In the genomic region with DNA sequence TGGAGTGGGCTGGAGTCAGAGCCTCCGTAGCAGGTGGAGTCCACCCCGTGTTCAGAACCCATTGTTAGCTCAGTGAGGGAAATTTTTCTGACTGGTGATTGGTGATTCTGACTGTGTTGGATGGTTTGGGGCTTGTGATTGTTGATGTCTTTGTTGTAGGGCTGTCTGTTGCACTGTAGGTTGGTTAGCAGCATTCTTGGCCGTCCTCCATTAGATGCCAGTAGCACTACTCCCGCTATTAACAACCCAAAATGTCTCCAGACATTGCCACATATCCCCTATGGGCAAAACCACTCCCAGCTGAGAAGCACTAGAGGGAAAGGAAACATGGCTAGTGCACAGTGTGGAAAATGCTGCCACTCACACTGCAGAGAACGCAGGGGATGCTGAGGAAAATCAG, we compare ENCODE assay signal across 28 cellular contexts.
A peak's percentile ranks its signal among the peaks of the same experiment; 100 is the strongest.
DNase-seq lines count a peak whose midpoint lies in the region; TF ChIP-seq lines count a peak whose summit lies in the region.
"Had no signal": no experiment of that assay in that cellular context is flagged by ENCODE, and none has a peak within 500 bp of the region (broad histone marks: within the 10 kb centered on the region; RNA-seq: fewer than 3 reads in every experiment).

No MANE protein-coding gene starts in this region.

- DNase-seq in AG04449 (ENCODE audit: low read depth, low spot score) = peak; percentile 37
- DNase-seq in EL = peak; percentile 46
- peak; percentile 28 for DNase-seq in NB4 (ENCODE audit: low read depth)
- DNase-seq in fibroblast of gingiva (ENCODE audit: low read depth) = peak; percentile 82
- DNase-seq in hippocampal formation (lab: John Stamatoyannopoulos, UW) = no peak
- DNase-seq in coronary artery (ENCODE audit: low spot score) = no peak
- no peak for DNase-seq in NCI-H2107 (lab: John Stamatoyannopoulos, UW)
- DNase-seq in NCI-H2171 (lab: John Stamatoyannopoulos, UW) = no peak
- DNase-seq: activated CD4-positive, alpha-beta T cell treated with anti-CD3 and anti-CD28 coated beads for 36 hours; activated effector memory CD4-positive, alpha-beta T cell treated with anti-CD3 and anti-CD28 coated beads, Interleukin-2, amount 50 U/mL, for 16 hours; activated naive CD8-positive, alpha-beta T cell treated with anti-CD3 and anti-CD28 coated beads for 36 hours; activated T-cell treated with anti-CD3 and anti-CD28 coated beads, Interleukin-2, amount 50 U/mL, for 1 hour; C1 segment of cervical spinal cord; central memory CD4-positive, alpha-beta T cell; DMS79; islet precursor cell; Karpas-422; left ventricle myocardium inferior; natural killer cell; NCI-H1092 treated with DMSO at 0.1 percent for 48 hours; NCI-H187 treated with DMSO at 0.1 percent for 48 hours; NCI-H345; NCI-H748 treated with DMSO at 0.1 percent for 48 hours; stimulated activated CD4-positive, alpha-beta T cell treated with anti-CD3 and anti-CD28 coated beads, Interleukin-2, amount 100 ng/mL, for 24 hours had no signal

- H3K4me3 ChIP-seq in AG04449 (ENCODE audit: low read depth, low read length) (no peak overlapping the region), NB4 (ENCODE audit: low read depth, low read length) (no peak overlapping the region), coronary artery (no peak overlapping the region)
- H3K4me3 ChIP-seq: ascending aorta, left ventricle myocardium inferior, SK-N-MC, smooth muscle cell had no signal

- POLR2A ChIA-PET in AG04449 (lab: Yijun Ruan, JAX) = no interaction called here

- no peak overlapping the region for H3K27ac ChIP-seq in coronary artery
- H3K27ac ChIP-seq: ascending aorta, left ventricle myocardium inferior, RWPE1, SK-N-MC had no signal

- TF ChIP-seq CTCF in AG04449 (IDR thresholded peaks at IDR 0.05; ENCODE audit: insufficient read depth, low read length, missing control alignments) = no peak
- TF ChIP-seq CTCF in NB4 (IDR thresholded peaks at IDR 0.05; ENCODE audit: low read depth, low read length) = no peak
- TF ChIP-seq CTCF in coronary artery (IDR thresholded peaks at IDR 0.05) = no peak

- no peak for TF ChIP-seq POLR2A in NB4 (IDR thresholded peaks at IDR 0.05; ENCODE audit: extremely low read depth, insufficient read length)

- CTCF ChIA-PET in AG04449 (lab: Yijun Ruan, JAX) = interaction anchor here (0.9 to 4.6 kb wide), 5 partner anchors 23 to 163 kb away, joined by 3 to 15 read pairs (median 4); no protein-coding TSS in a partner anchor

Comparison
In these comparisons a context has a peak if more than half of its experiments do, and no peak if none do; other contexts are left out.
1. DNase-seq: peak in AG04449 (single experiment), EL (single experiment), NB4 (single experiment) and fibroblast of gingiva (single experiment); none in hippocampal formation (0 of 2), coronary artery (single experiment), NCI-H2107 (single experiment) and NCI-H2171 (single experiment).